Comparison of ENCODE assay signal across 2 cellular contexts in the genomic region with DNA sequence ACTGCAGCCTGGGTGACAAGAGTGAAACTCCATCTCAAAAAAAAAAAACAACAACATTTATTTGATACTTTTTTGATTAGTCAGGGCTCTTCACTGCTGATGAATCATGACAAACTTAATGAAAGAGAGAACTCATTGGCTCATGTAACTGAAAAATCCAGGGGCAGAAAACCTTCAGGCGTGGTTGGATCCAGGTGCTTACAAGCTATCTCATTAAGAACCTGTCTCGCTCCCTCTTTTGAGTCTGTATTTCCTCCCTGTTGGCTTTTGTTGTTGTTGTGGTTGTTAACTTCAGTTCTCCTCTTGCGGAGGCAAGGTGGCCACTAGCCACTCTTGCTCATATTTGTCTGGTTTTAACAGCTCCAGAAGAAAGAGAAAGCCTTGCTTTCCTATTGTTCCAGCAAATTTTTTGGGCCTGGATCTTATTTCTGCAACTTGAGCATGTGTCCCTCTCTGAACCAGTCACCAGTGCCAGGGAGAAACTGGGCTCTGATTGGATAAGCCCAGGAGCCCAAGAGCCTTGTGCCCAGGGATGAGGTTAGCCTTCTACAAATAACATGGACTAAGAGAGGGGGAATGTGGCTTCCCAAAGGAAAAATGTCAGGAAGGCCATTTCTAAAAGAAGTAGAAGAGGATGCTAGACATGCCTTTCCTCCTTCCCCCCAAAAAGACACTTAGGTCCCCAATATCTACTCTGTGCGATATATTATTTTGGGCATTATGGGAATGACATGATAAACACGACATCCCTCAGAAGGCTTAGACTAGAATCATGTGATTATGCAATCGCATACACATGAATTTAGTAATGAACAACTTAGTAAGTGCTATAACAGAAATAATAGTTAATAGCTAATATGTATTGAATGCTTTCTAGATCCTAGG.
TF ChIP-seq lines count a peak whose summit lies in the region.

No MANE protein-coding gene starts in this region.

TF ChIP-seq in Ishikawa, 13 proteins besides CTCF, POLR2A, EP300 and RAD21:
- TF ChIP-seq CEBPB (IDR thresholded peaks at IDR 0.05) (peak; percentile 82), NFIC (IDR thresholded peaks at IDR 0.05) (no peak)

TF ChIP-seq in H1, 55 proteins besides CTCF, POLR2A, EP300 and RAD21:
- TF ChIP-seq KDM5A (IDR thresholded peaks at IDR 0.05; ENCODE audit: low read length): no peak
- TF ChIP-seq POLR2AphosphoS5 (IDR thresholded peaks at IDR 0.05; ENCODE audit: low read depth, low read length): no peak
- TF ChIP-seq HDAC6 (IDR thresholded peaks at IDR 0.05; ENCODE audit: low read depth, low read length): no peak
- TF ChIP-seq, protein P1, sequence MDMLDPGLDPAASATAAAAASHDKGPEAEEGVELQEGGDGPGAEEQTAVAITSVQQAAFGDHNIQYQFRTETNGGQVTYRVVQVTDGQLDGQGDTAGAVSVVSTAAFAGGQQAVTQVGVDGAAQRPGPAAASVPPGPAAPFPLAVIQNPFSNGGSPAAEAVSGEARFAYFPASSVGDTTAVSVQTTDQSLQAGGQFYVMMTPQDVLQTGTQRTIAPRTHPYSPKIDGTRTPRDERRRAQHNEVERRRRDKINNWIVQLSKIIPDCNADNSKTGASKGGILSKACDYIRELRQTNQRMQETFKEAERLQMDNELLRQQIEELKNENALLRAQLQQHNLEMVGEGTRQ (IDR thresholded peaks at IDR 0.05; ENCODE audit: low read length): no peak
- no peak for TF ChIP-seq MAFK (IDR thresholded peaks at IDR 0.05; ENCODE audit: low read depth, low read length)
- TF ChIP-seq YY1 (IDR thresholded peaks at IDR 0.05; ENCODE audit: low read depth, low read length): no peak
- no peak for TF ChIP-seq TAF1 (IDR thresholded peaks at IDR 0.05; ENCODE audit: low read depth, low read length)
- TF ChIP-seq SUZ12 (IDR thresholded peaks at IDR 0.05; ENCODE audit: low read length): no peak
